Comparison of ENCODE assay signal across 1 cellular context in genomic region chr1:222240536-222241181, GRCh38.
TF ChIP-seq lines count a peak whose summit lies in the region.

No MANE protein-coding gene starts in this region.

TF ChIP-seq in K562, 482 proteins besides CTCF, POLR2A, EP300 and RAD21 (continued from another document and continues in another):
- TF ChIP-seq ZBTB26 (CRISPR knock-in tag; IDR thresholded peaks at IDR 0.05): no peak
- no peak for TF ChIP-seq KAT8 (IDR thresholded peaks at IDR 0.05; ENCODE audit: low read depth)
- no peak for TF ChIP-seq PURB (CRISPR knock-in tag; IDR thresholded peaks at IDR 0.05; ENCODE audit: low read depth)
- no peak for TF ChIP-seq ZBTB49 (CRISPR knock-in tag; IDR thresholded peaks at IDR 0.05; ENCODE audit: borderline replicate concordance)
- no peak for TF ChIP-seq ELF2 (CRISPR knock-in tag; IDR thresholded peaks at IDR 0.05)
- TF ChIP-seq LEF1 (IDR thresholded peaks at IDR 0.05): peak; percentile 33; the same call in 1 of the 2 replicates
- no peak for TF ChIP-seq ZNF253 (CRISPR knock-in tag; conservative IDR thresholded peaks at IDR 0.05)
- no peak for TF ChIP-seq ILF3 (IDR thresholded peaks at IDR 0.05; ENCODE audit: borderline replicate concordance)
- TF ChIP-seq FOSL1 (tag; conservative IDR thresholded peaks at IDR 0.05): peak; percentile 87
- TF ChIP-seq RCOR1 (IDR thresholded peaks at IDR 0.05; ENCODE audit: borderline replicate concordance in 1 of 2, low read depth in 2 of 2, low read length in 2 of 2): 0 out of 4 replicates have a peak, but pooled peaks of 1 of the 2 experiments have one; percentile 31
- no peak for TF ChIP-seq ZNF274 (IDR thresholded peaks at IDR 0.05; ENCODE audit: borderline replicate concordance, low read depth, low read length)
- no peak for TF ChIP-seq ZNF695 (CRISPR knock-in tag; IDR thresholded peaks at IDR 0.05)
- TF ChIP-seq GMEB1 (CRISPR knock-in tag; IDR thresholded peaks at IDR 0.05): no peak
- TF ChIP-seq CREB5 (CRISPR knock-in tag; IDR thresholded peaks at IDR 0.05): no peak
- TF ChIP-seq ZFP91 (CRISPR knock-in tag; IDR thresholded peaks at IDR 0.05): no peak
- no peak for TF ChIP-seq CREB3L1 (IDR thresholded peaks at IDR 0.05; ENCODE audit: borderline replicate concordance, low read depth)
- TF ChIP-seq DDX20 (tag; IDR thresholded peaks at IDR 0.05; ENCODE audit: low read depth): no peak
- TF ChIP-seq ZNF41 (CRISPR knock-in tag; conservative IDR thresholded peaks at IDR 0.05): no peak
- no peak for TF ChIP-seq ZNF76 (CRISPR knock-in tag; IDR thresholded peaks at IDR 0.05; ENCODE audit: borderline replicate concordance)
- TF ChIP-seq SETDB1 (IDR thresholded peaks at IDR 0.05; ENCODE audit: low read length): no peak
- TF ChIP-seq L3MBTL2 (IDR thresholded peaks at IDR 0.05): peak; percentile 63; the same call in 1 of the 2 replicates
- TF ChIP-seq MIER1 (IDR thresholded peaks at IDR 0.05; ENCODE audit: low read depth): no peak
- peak; percentile 92 for TF ChIP-seq C11orf30 (IDR thresholded peaks at IDR 0.05; ENCODE audit: low read depth)
- no peak for TF ChIP-seq NR3C1 (CRISPR knock-in tag; IDR thresholded peaks at IDR 0.05)
- TF ChIP-seq PHF8 (IDR thresholded peaks at IDR 0.05; ENCODE audit: borderline replicate concordance, low read length): peak; percentile 15; the same call in 1 of the 2 replicates
- TF ChIP-seq NR0B1 (IDR thresholded peaks at IDR 0.05; ENCODE audit: partially characterized antibody): no peak
- no peak for TF ChIP-seq ZFP1 (CRISPR knock-in tag; IDR thresholded peaks at IDR 0.05)
- TF ChIP-seq ASH1L (IDR thresholded peaks at IDR 0.05; ENCODE audit: borderline replicate concordance, low read depth, partially characterized antibody): no peak
- no peak for TF ChIP-seq SMAD1 (IDR thresholded peaks at IDR 0.05; ENCODE audit: low read depth, low read length, partially characterized antibody)
- no peak for TF ChIP-seq ZNF507 (tag; conservative IDR thresholded peaks at IDR 0.05)
- no peak for TF ChIP-seq GABPB1 (CRISPR knock-in tag; IDR thresholded peaks at IDR 0.05)
- TF ChIP-seq SMARCB1 (IDR thresholded peaks at IDR 0.05; ENCODE audit: insufficient read length, low read depth): no peak
- no peak for TF ChIP-seq BCLAF1 (IDR thresholded peaks at IDR 0.05; ENCODE audit: borderline replicate concordance in 1 of 2, control insufficient read depth in 1 of 2, low read depth in 2 of 2, low read length in 1 of 2)
- no peak for TF ChIP-seq OTX1 (CRISPR knock-in tag; IDR thresholded peaks at IDR 0.05)
- TF ChIP-seq USF2 (CRISPR knock-in tag; IDR thresholded peaks at IDR 0.05): no peak
- TF ChIP-seq SRSF1 (IDR thresholded peaks at IDR 0.05; ENCODE audit: low read depth, low read length): no peak
- no peak for TF ChIP-seq EP400 (IDR thresholded peaks at IDR 0.05)
- TF ChIP-seq GATA2 (CRISPR knock-in tag; IDR thresholded peaks at IDR 0.05): no peak
- TF ChIP-seq MEF2A (IDR thresholded peaks at IDR 0.05; ENCODE audit: control insufficient read depth, low read depth, low read length): no peak
- no peak for TF ChIP-seq HNRNPH1 (optimal IDR thresholded peaks at IDR 0.05; ENCODE audit: low read depth, low read length)
- TF ChIP-seq ZNF133 (CRISPR knock-in tag; IDR thresholded peaks at IDR 0.05): no peak
- peak; percentile 45 for TF ChIP-seq TCF3 (CRISPR knock-in tag; IDR thresholded peaks at IDR 0.05)
- peak; percentile 83 for TF ChIP-seq SMARCA4 (IDR thresholded peaks at IDR 0.05)
- 0 out of 2 replicates have a peak, but pooled peaks have one; percentile 12 for TF ChIP-seq HINFP (tag; conservative IDR thresholded peaks at IDR 0.05; ENCODE audit: low read depth)
- TF ChIP-seq TFAP4 (CRISPR knock-in tag; IDR thresholded peaks at IDR 0.05; ENCODE audit: borderline replicate concordance): 0 out of 2 replicates have a peak, but pooled peaks have one; percentile 24
- no peak for TF ChIP-seq CCAR2 (IDR thresholded peaks at IDR 0.05; ENCODE audit: low read depth, low read length)
- 0 out of 2 replicates have a peak, but pooled peaks have one; percentile 9 for TF ChIP-seq KLF16 (IDR thresholded peaks at IDR 0.05)
- 0 out of 2 replicates have a peak, but pooled peaks have one; percentile 20 for TF ChIP-seq FOXM1 (IDR thresholded peaks at IDR 0.05; ENCODE audit: low read depth)
- no peak for TF ChIP-seq FOXM1 (CRISPR knock-in tag; IDR thresholded peaks at IDR 0.05; ENCODE audit: low read depth)
- peak; percentile 87 for TF ChIP-seq MAFK (IDR thresholded peaks at IDR 0.05; ENCODE audit: low read length)
- TF ChIP-seq CHD2 (IDR thresholded peaks at IDR 0.05; ENCODE audit: low read depth, low read length): no peak
